11 cellular contexts compared by ENCODE assay signal in genomic region chr15:90838066-90838465, GRCh38. TPM values are rescaled to one million over a fixed set of nuclear protein-coding genes. Genes with fewer than 3 reads are reported as not detected.
DNase-seq lines count a peak whose midpoint lies in the region; ATAC-seq lines count a peak whose summit lies in the region.
"Had no signal": no experiment of that assay in that cellular context is flagged by ENCODE, and none has a peak within 500 bp of the region (broad histone marks: within the 10 kb centered on the region; RNA-seq: fewer than 3 reads in every experiment).

No MANE protein-coding gene starts in this region.

- peaks cover 10% of the 10 kb centered on the region for H3K36me3 Mint-ChIP-seq in activated CD4-positive, alpha-beta memory T cell treated with anti-CD3 and anti-CD28 coated beads for 36 hours
- H3K36me3 Mint-ChIP-seq in dendritic cell treated with granulocyte-macrophage colony-stimulating factor and Interleukin-4, amounts not matched to agents 40 ng/mL and 50 ng/mL, for 4 days (ENCODE audit: low read depth), result peaks cover 23% of the 10 kb centered on the region

- POLR2A ChIA-PET in activated CD4-positive, alpha-beta memory T cell treated with anti-CD3 and anti-CD28 coated beads for 36 hours (lab: Charles Lee), result interaction anchor here (1.0 to 4.8 kb wide), 11 partner anchors 8 to 93 kb away, joined by 3 to 63 read pairs (median 7); partner anchors contain the start of gene MAN2A2

- H3K4me3 Mint-ChIP-seq in activated CD4-positive, alpha-beta memory T cell treated with anti-CD3 and anti-CD28 coated beads for 36 hours, result peak overlapping the region; percentile 69
- H3K4me3 Mint-ChIP-seq in dendritic cell treated with granulocyte-macrophage colony-stimulating factor and Interleukin-4, amounts not matched to agents 40 ng/mL and 50 ng/mL, for 4 days, result peak overlapping the region; percentile 51

- no peaks in the 10 kb centered on the region for H3K27me3 Mint-ChIP-seq in activated CD4-positive, alpha-beta memory T cell treated with anti-CD3 and anti-CD28 coated beads for 36 hours
- H3K27me3 Mint-ChIP-seq in dendritic cell treated with granulocyte-macrophage colony-stimulating factor and Interleukin-4, amounts not matched to agents 40 ng/mL and 50 ng/mL, for 4 days, result peaks cover 2% of the 10 kb centered on the region

- intact Hi-C loops in activated CD4-positive, alpha-beta memory T cell treated with anti-CD3 and anti-CD28 coated beads for 36 hours (cut with micrococcal nuclease), result loop anchor here (1.0 kb wide), 3 partner anchors 8 to 35 kb away; no protein-coding TSS in a partner anchor
- intact Hi-C loops in dendritic cell treated with granulocyte-macrophage colony-stimulating factor and Interleukin-4, amounts not matched to agents 40 ng/mL and 50 ng/mL, for 4 days (cut with micrococcal nuclease), result loop anchor here (5.0 kb wide), 1 partner anchor 34 kb away; no protein-coding TSS in a partner anchor

- no peaks in the 10 kb centered on the region for H3K9me3 Mint-ChIP-seq in activated CD4-positive, alpha-beta memory T cell treated with anti-CD3 and anti-CD28 coated beads for 36 hours
- no peaks in the 10 kb centered on the region for H3K9me3 Mint-ChIP-seq in dendritic cell treated with granulocyte-macrophage colony-stimulating factor and Interleukin-4, amounts not matched to agents 40 ng/mL and 50 ng/mL, for 4 days

- peak; percentile 59 for ATAC-seq in GM18868 (IDR thresholded peaks at IDR 0.05; ENCODE audit: unreplicated experiment)
- no peak for ATAC-seq in HG03354 (IDR thresholded peaks at IDR 0.05; ENCODE audit: poor library complexity, severe bottlenecking, unreplicated experiment)

- H3K4me1 Mint-ChIP-seq in activated CD4-positive, alpha-beta memory T cell treated with anti-CD3 and anti-CD28 coated beads for 36 hours (ENCODE audit: low read depth), result peaks cover 61% of the 10 kb centered on the region
- peaks cover 84% of the 10 kb centered on the region for H3K4me1 Mint-ChIP-seq in dendritic cell treated with granulocyte-macrophage colony-stimulating factor and Interleukin-4, amounts not matched to agents 40 ng/mL and 50 ng/mL, for 4 days (ENCODE audit: low read depth)

- DNase-seq in activated CD4-positive, alpha-beta memory T cell treated with anti-CD3 and anti-CD28 coated beads for 36 hours, result peak; percentile 95
- DNase-seq in stimulated activated CD4-positive, alpha-beta T cell treated with anti-CD3 and anti-CD28 coated beads, TNF-alpha, amount 100 ng/mL, for 4 hours (ENCODE audit: low read depth in 3 of 3), result peak; percentile 67 to 84 (median 82)
- DNase-seq in NCI-H446 treated with DMSO at 0.1 percent for 48 hours (lab: John Stamatoyannopoulos, UW) (no peak), iPS-NIHi7 (ENCODE audit: extremely low spot score) (no peak), SHP77 treated with DMSO at 0.1 percent for 48 hours (lab: John Stamatoyannopoulos, UW) (no peak)
- DNase-seq: DMS53, ovary, SK-N-SH had no signal

- CTCF ChIA-PET in activated CD4-positive, alpha-beta memory T cell treated with anti-CD3 and anti-CD28 coated beads for 36 hours (lab: Charles Lee), result interaction anchor here (0.6 to 2.2 kb wide), 8 partner anchors 9 to 95 kb away, joined by 3 to 11 read pairs (median 5); partner anchors contain the start of gene HDDC3

- peak overlapping the region; percentile 94 for H3K27ac Mint-ChIP-seq in activated CD4-positive, alpha-beta memory T cell treated with anti-CD3 and anti-CD28 coated beads for 36 hours
- H3K27ac Mint-ChIP-seq in dendritic cell treated with granulocyte-macrophage colony-stimulating factor and Interleukin-4, amounts not matched to agents 40 ng/mL and 50 ng/mL, for 4 days, result peak overlapping the region; percentile 78

RNA-seq across cellular contexts. Expression of gene FURIN, which starts 30.3 kb away (rescaled TPM):
- 100 to 1,000 TPM; 576 to 590 TPM for total RNA-seq in activated CD4-positive, alpha-beta memory T cell treated with anti-CD3 and anti-CD28 coated beads for 36 hours

RNA-seq across cellular contexts. Expression of gene FES, which starts 46.2 kb away (rescaled TPM):
- 10 to 100 TPM; 18.0 to 21.1 TPM for total RNA-seq in activated CD4-positive, alpha-beta memory T cell treated with anti-CD3 and anti-CD28 coated beads for 36 hours

Comparison
In these comparisons a context has a peak if more than half of its experiments do, and no peak if none do; other contexts are left out.
1. DNase-seq: peak in activated CD4-positive, alpha-beta memory T cell treated with anti-CD3 and anti-CD28 coated beads for 36 hours (single experiment) and stimulated activated CD4-positive, alpha-beta T cell treated with anti-CD3 and anti-CD28 coated beads, TNF-alpha, amount 100 ng/mL, for 4 hours (3 of 3); none in NCI-H446 treated with DMSO at 0.1 percent for 48 hours (single experiment), iPS-NIHi7 (single experiment) and SHP77 treated with DMSO at 0.1 percent for 48 hours (single experiment).